Comparison of ENCODE assay signal across 8 cellular contexts in genomic region chr6:41707565-41708200, GRCh38. TPM values are rescaled to one million over a fixed set of nuclear protein-coding genes. Genes with fewer than 3 reads are reported as not detected.
DNase-seq lines count a peak whose midpoint lies in the region; ATAC-seq, FAIRE-seq and TF ChIP-seq lines count a peak whose summit lies in the region.

No MANE protein-coding gene starts in this region.

- peak overlapping the region; percentile 84 for H3K27ac Mint-ChIP-seq in T-helper 1 cell treated with Interleukin-12 subunit alpha and Interleukin-12 subunit beta and Interleukin-4 antibody, amounts not matched to agents 30 μg/mL and 1 μg/mL, for 36 hours

- DNase-seq in GDM1 (lab: John Stamatoyannopoulos, UW) (peak; percentile 64), bronchial epithelial cell (ENCODE audit: low read depth) (no peak), 8988T (no peak), epidermal melanocyte (ENCODE audit: insufficient read length, low spot score) (no peak), urothelium cell line (ENCODE audit: low spot score) (no peak)

- no peaks in the 10 kb centered on the region for H3K27me3 ChIP-seq in bronchial epithelial cell (ENCODE audit: control insufficient read depth, insufficient read depth, low read length)
- H3K27me3 ChIP-seq in neutrophil, result no peaks in the 10 kb centered on the region

- H3K36me3 ChIP-seq in bronchial epithelial cell (ENCODE audit: control insufficient read depth, insufficient read depth, low read length) (peaks cover 5% of the 10 kb centered on the region), neutrophil (peaks cover 24% of the 10 kb centered on the region)

- H3K4me1 Mint-ChIP-seq in T-helper 1 cell treated with Interleukin-12 subunit alpha and Interleukin-12 subunit beta and Interleukin-4 antibody, amounts not matched to agents 30 μg/mL and 1 μg/mL, for 36 hours (ENCODE audit: low read depth), result peaks cover 21% of the 10 kb centered on the region

- H3K4me3 Mint-ChIP-seq in T-helper 1 cell treated with Interleukin-12 subunit alpha and Interleukin-12 subunit beta and Interleukin-4 antibody, amounts not matched to agents 30 μg/mL and 1 μg/mL, for 36 hours, result peak overlapping the region; percentile 52

- peak overlapping the region; percentile 85 for H3K27ac ChIP-seq in neutrophil

- TF ChIP-seq CTCF in bronchial epithelial cell (IDR thresholded peaks at IDR 0.05; ENCODE audit: insufficient read depth, low read length, severe bottlenecking), result no peak
- peak; percentile 21 for TF ChIP-seq CTCF in neutrophil (IDR thresholded peaks at IDR 0.05)

- ATAC-seq in activated CD4-positive, CD25-positive, alpha-beta regulatory T cell treated with anti-CD3 and anti-CD28 coated beads, Interleukin-2, amount 50 U/mL, for 24 hours, result no peak

- no peaks in the 10 kb centered on the region for H3K9me3 ChIP-seq in neutrophil

- H3K4me1 ChIP-seq in neutrophil (ENCODE audit: control insufficient read depth in 1 of 2, insufficient read depth in 1 of 2, low read depth in 1 of 2, low read length in 1 of 2), result peaks cover 41 to 44% of the 10 kb centered on the region in 2 experiments

- no peaks in the 10 kb centered on the region for H3K9me3 Mint-ChIP-seq in T-helper 1 cell treated with Interleukin-12 subunit alpha and Interleukin-12 subunit beta and Interleukin-4 antibody, amounts not matched to agents 30 μg/mL and 1 μg/mL, for 36 hours

- FAIRE-seq in bronchial epithelial cell (lab: Jason Lieb, UNC), result peak; percentile 58
- FAIRE-seq in urothelium cell line (lab: Jason Lieb, UNC), result no peak

- no peaks in the 10 kb centered on the region for H3K27me3 Mint-ChIP-seq in T-helper 1 cell treated with Interleukin-12 subunit alpha and Interleukin-12 subunit beta and Interleukin-4 antibody, amounts not matched to agents 30 μg/mL and 1 μg/mL, for 36 hours (ENCODE audit: low read depth)

- H3K4me3 ChIP-seq in bronchial epithelial cell (ENCODE audit: low read depth, low read length) (no peak overlapping the region), neutrophil (ENCODE audit: low read depth in 1 of 2, low read length in 1 of 2) (peak overlapping the region; percentile 47 to 53)

- H3K36me3 Mint-ChIP-seq in T-helper 1 cell treated with Interleukin-12 subunit alpha and Interleukin-12 subunit beta and Interleukin-4 antibody, amounts not matched to agents 30 μg/mL and 1 μg/mL, for 36 hours (ENCODE audit: low read depth), result no peaks in the 10 kb centered on the region

RNA-seq across cellular contexts. Expression of gene TFEB, which starts 27.7 kb away (rescaled TPM):
- total RNA-seq in bronchial epithelial cell, result 6.8 and 13.2 TPM in 2 replicates

RNA-seq across cellular contexts. Expression of gene PGC, which starts 39.5 kb away (rescaled TPM):
- not detected in 2 replicates for total RNA-seq in bronchial epithelial cell
